Comparison of ENCODE assay signal across 16 cellular contexts in genomic region chr6:148987982-148988381, GRCh38.
DNase-seq lines count a peak whose midpoint lies in the region; ATAC-seq and TF ChIP-seq lines count a peak whose summit lies in the region.
"Had no signal": no experiment of that assay in that cellular context is flagged by ENCODE, and none has a peak within 500 bp of the region (broad histone marks: within the 10 kb centered on the region; RNA-seq: fewer than 3 reads in every experiment).

No MANE protein-coding gene starts in this region.

- H3K36me3 Mint-ChIP-seq in activated B cell treated with CpG ODN at 0.5 μM for 24 hours (ENCODE audit: low read depth) (peaks cover 6% of the 10 kb centered on the region), memory B cell (peaks cover 14% of the 10 kb centered on the region)
- peaks cover 24% of the 10 kb centered on the region for H3K36me3 Mint-ChIP-seq in stimulated activated memory B cell treated with anti-CD40 and anti-IgM and Interleukin-4, amounts not matched to agents 10 μg/mL and 1 μg/mL and 100 μg/mL, for 72 hours
- H3K36me3 Mint-ChIP-seq in T-helper 2 cell treated with Interferon-gamma antibody and Interleukin-4, amounts not matched to agents 5 μg/mL and 100 μg/mL, for 36 hours (ENCODE audit: low read depth), result no peaks in the 10 kb centered on the region

- H3K9me3 Mint-ChIP-seq in activated B cell treated with CpG ODN at 0.5 μM for 24 hours (no peaks in the 10 kb centered on the region), memory B cell (no peaks in the 10 kb centered on the region)
- H3K9me3 Mint-ChIP-seq in stimulated activated memory B cell treated with anti-CD40 and anti-IgM and Interleukin-4, amounts not matched to agents 10 μg/mL and 1 μg/mL and 100 μg/mL, for 72 hours, result no peaks in the 10 kb centered on the region
- no peaks in the 10 kb centered on the region for H3K9me3 Mint-ChIP-seq in T-helper 2 cell treated with Interferon-gamma antibody and Interleukin-4, amounts not matched to agents 5 μg/mL and 100 μg/mL, for 36 hours
- H3K9me3 Mint-ChIP-seq: CD4-positive, alpha-beta T cell; HFFc6 had no signal

- peak overlapping the region; percentile 62 for H3K27ac Mint-ChIP-seq in activated B cell treated with CpG ODN at 0.5 μM for 24 hours
- H3K27ac Mint-ChIP-seq in memory B cell, result peak overlapping the region; percentile 25
- H3K27ac Mint-ChIP-seq in stimulated activated memory B cell treated with anti-CD40 and anti-IgM and Interleukin-4, amounts not matched to agents 10 μg/mL and 1 μg/mL and 100 μg/mL, for 72 hours, result peak overlapping the region; percentile 7
- H3K27ac Mint-ChIP-seq in T-helper 2 cell treated with Interferon-gamma antibody and Interleukin-4, amounts not matched to agents 5 μg/mL and 100 μg/mL, for 36 hours, result no peak overlapping the region
- H3K27ac Mint-ChIP-seq: CD4-positive, alpha-beta T cell; HFFc6 had no signal

- POLR2A ChIA-PET in activated B cell treated with CpG ODN at 0.5 μM for 24 hours (lab: Charles Lee), result interaction anchor here (0.7 to 1.2 kb wide), 4 partner anchors 15 to 224 kb away, joined by 3 to 8 read pairs (median 6); no protein-coding TSS in a partner anchor

- peaks cover 45% of the 10 kb centered on the region for H3K4me1 Mint-ChIP-seq in activated B cell treated with CpG ODN at 0.5 μM for 24 hours
- H3K4me1 Mint-ChIP-seq in memory B cell, result peaks cover 20% of the 10 kb centered on the region
- peaks cover 33% of the 10 kb centered on the region for H3K4me1 Mint-ChIP-seq in stimulated activated memory B cell treated with anti-CD40 and anti-IgM and Interleukin-4, amounts not matched to agents 10 μg/mL and 1 μg/mL and 100 μg/mL, for 72 hours
- peaks cover 1% of the 10 kb centered on the region for H3K4me1 Mint-ChIP-seq in T-helper 2 cell treated with Interferon-gamma antibody and Interleukin-4, amounts not matched to agents 5 μg/mL and 100 μg/mL, for 36 hours (ENCODE audit: low read depth)

- TF ChIP-seq CTCF in activated B cell treated with CpG ODN at 0.5 μM for 24 hours (IDR thresholded peaks at IDR 0.05), result no peak
- TF ChIP-seq CTCF in foreskin keratinocyte (conservative IDR thresholded peaks at IDR 0.05), result no peak

- no peaks in the 10 kb centered on the region for H3K4me1 ChIP-seq in foreskin keratinocyte

- ATAC-seq in GM19351 (IDR thresholded peaks at IDR 0.05; ENCODE audit: unreplicated experiment) (peak; percentile 58), activated B cell treated with CpG ODN at 0.5 μM for 24 hours (ENCODE audit: low read depth) (peak; percentile 98), memory B cell (ENCODE audit: low read depth) (peak; percentile 94), foreskin keratinocyte (no peak), HG02678 (IDR thresholded peaks at IDR 0.05; ENCODE audit: unreplicated experiment) (no peak)
- peak; percentile 90 for ATAC-seq in stimulated activated memory B cell treated with anti-CD40 and anti-IgM and Interleukin-4, amounts not matched to agents 10 μg/mL and 1 μg/mL and 100 μg/mL, for 72 hours

- H3K27me3 Mint-ChIP-seq in activated B cell treated with CpG ODN at 0.5 μM for 24 hours (no peaks in the 10 kb centered on the region), memory B cell (no peaks in the 10 kb centered on the region)
- H3K27me3 Mint-ChIP-seq in stimulated activated memory B cell treated with anti-CD40 and anti-IgM and Interleukin-4, amounts not matched to agents 10 μg/mL and 1 μg/mL and 100 μg/mL, for 72 hours, result no peaks in the 10 kb centered on the region
- H3K27me3 Mint-ChIP-seq in T-helper 2 cell treated with Interferon-gamma antibody and Interleukin-4, amounts not matched to agents 5 μg/mL and 100 μg/mL, for 36 hours (ENCODE audit: low read depth), result peaks cover 19% of the 10 kb centered on the region
- H3K27me3 Mint-ChIP-seq: CD4-positive, alpha-beta T cell had no signal

- H3K27ac ChIP-seq in foreskin keratinocyte, result no peak overlapping the region
- H3K27ac ChIP-seq: HL-60 had no signal

- CTCF ChIA-PET in activated B cell treated with CpG ODN at 0.5 μM for 24 hours (lab: Charles Lee), result interaction anchor here (1.3 to 2.7 kb wide), 3 partner anchors 41 to 444 kb away, joined by 3 to 10 read pairs (median 4); no protein-coding TSS in a partner anchor

- intact Hi-C loops in activated B cell treated with CpG ODN at 0.5 μM for 24 hours (cut with micrococcal nuclease), result no loop called here

- DNase-seq in activated B cell treated with CpG ODN at 0.5 μM for 24 hours (no peak), memory B cell (ENCODE audit: low spot score in 2 of 2) (peak in 1 of 2 donors; percentile 22), NCI-H1436 (lab: John Stamatoyannopoulos, UW) (no peak), foreskin keratinocyte (no peak)
- DNase-seq in T-helper 2 cell treated with Interferon-gamma antibody and Interleukin-4, amounts not matched to agents 5 μg/mL and 100 μg/mL, for 36 hours (ENCODE audit: low spot score), result no peak
- DNase-seq: ACHN; C1 segment of cervical spinal cord; Calu3; CD4-positive, alpha-beta T cell; DMS 273 treated with DMSO at 0.1 percent for 48 hours; HCEC 1CT; HFFc6 had no signal

- peak overlapping the region; percentile 21 for H3K4me3 Mint-ChIP-seq in activated B cell treated with CpG ODN at 0.5 μM for 24 hours
- peak overlapping the region; percentile 1 for H3K4me3 Mint-ChIP-seq in memory B cell
- H3K4me3 Mint-ChIP-seq in stimulated activated memory B cell treated with anti-CD40 and anti-IgM and Interleukin-4, amounts not matched to agents 10 μg/mL and 1 μg/mL and 100 μg/mL, for 72 hours, result no peak overlapping the region
- H3K4me3 Mint-ChIP-seq in T-helper 2 cell treated with Interferon-gamma antibody and Interleukin-4, amounts not matched to agents 5 μg/mL and 100 μg/mL, for 36 hours, result no peak overlapping the region
- H3K4me3 Mint-ChIP-seq: CD4-positive, alpha-beta T cell; HFFc6 had no signal

- H3K27me3 ChIP-seq in foreskin keratinocyte, result no peaks in the 10 kb centered on the region

Comparison
In these comparisons a context has a peak if more than half of its experiments do, and no peak if none do; other contexts are left out.
1. ATAC-seq: peak in GM19351 (single experiment), activated B cell treated with CpG ODN at 0.5 μM for 24 hours (single experiment), memory B cell (single experiment) and stimulated activated memory B cell treated with anti-CD40 and anti-IgM and Interleukin-4, amounts not matched to agents 10 μg/mL and 1 μg/mL and 100 μg/mL, for 72 hours (single experiment); none in foreskin keratinocyte (single experiment) and HG02678 (single experiment).
2. H3K4me3 Mint-ChIP-seq: peak in activated B cell treated with CpG ODN at 0.5 μM for 24 hours (single experiment) and memory B cell (single experiment); none in stimulated activated memory B cell treated with anti-CD40 and anti-IgM and Interleukin-4, amounts not matched to agents 10 μg/mL and 1 μg/mL and 100 μg/mL, for 72 hours (single experiment) and T-helper 2 cell treated with Interferon-gamma antibody and Interleukin-4, amounts not matched to agents 5 μg/mL and 100 μg/mL, for 36 hours (single experiment).